11 cellular contexts compared by ENCODE assay signal in the genomic region with DNA sequence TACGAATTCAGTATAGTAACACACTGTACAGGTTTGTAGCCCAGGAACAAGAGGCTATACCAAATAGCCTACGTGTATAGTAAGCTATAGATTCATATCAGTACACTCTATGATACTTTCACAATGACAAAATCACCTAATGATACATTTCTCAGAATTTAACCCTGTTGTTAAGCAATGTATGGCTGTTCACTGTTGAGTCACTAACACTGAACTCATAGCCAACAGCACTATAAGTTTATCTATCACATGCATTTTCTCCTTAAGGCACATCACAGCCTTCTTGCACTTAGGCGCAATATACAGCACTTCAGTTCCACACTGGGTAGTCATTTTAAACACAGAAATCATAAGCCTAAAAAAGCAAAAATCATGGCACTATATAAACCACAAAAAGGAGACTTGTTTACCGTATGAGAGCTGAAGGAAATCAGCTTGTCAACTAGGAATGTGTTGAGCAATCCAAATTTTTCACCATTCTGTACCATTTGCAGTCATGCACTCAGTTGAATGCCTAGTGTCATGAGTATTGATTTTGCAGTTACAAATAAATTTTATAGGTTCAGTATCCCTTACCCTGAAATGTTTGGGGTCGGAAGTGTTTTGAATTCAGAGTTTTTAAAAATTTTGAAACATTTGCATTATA. TPM values are rescaled to one million over a fixed set of nuclear protein-coding genes. Genes with fewer than 3 reads are reported as not detected.
DNase-seq lines count a peak whose midpoint lies in the region; ATAC-seq and TF ChIP-seq lines count a peak whose summit lies in the region.
"Had no signal": no experiment of that assay in that cellular context is flagged by ENCODE, and none has a peak within 500 bp of the region (broad histone marks: within the 10 kb centered on the region; RNA-seq: fewer than 3 reads in every experiment).

No MANE protein-coding gene starts in this region.

- ATAC-seq in mucosa of descending colon: no peak
- ATAC-seq in HG03354 (IDR thresholded peaks at IDR 0.05; ENCODE audit: poor library complexity, severe bottlenecking, unreplicated experiment): no peak
- ATAC-seq in GM18858 (IDR thresholded peaks at IDR 0.05; ENCODE audit: unreplicated experiment): no peak

- H3K36me3 ChIP-seq in mucosa of descending colon (ENCODE audit: low read depth): no peaks in the 10 kb centered on the region

- TF ChIP-seq RAD21 in Ishikawa (IDR thresholded peaks at IDR 0.05; ENCODE audit: low read depth): no peak

- H3K4me3 ChIP-seq in mucosa of descending colon: peak overlapping the region; percentile 1

- peaks cover under 1% of the 10 kb centered on the region for H3K4me1 ChIP-seq in mucosa of descending colon (ENCODE audit: low read depth)
- H3K4me1 ChIP-seq: Caco-2 had no signal

- no peaks in the 10 kb centered on the region for H3K9me3 ChIP-seq in mucosa of descending colon
- H3K9me3 ChIP-seq: Caco-2 had no signal

- TF ChIP-seq CTCF in mucosa of descending colon (IDR thresholded peaks at IDR 0.05): no peak

- intact Hi-C loops in mucosa of descending colon (cut with DNase I, micrococcal nuclease): no loop called here

- DNase-seq in EH (ENCODE audit: low read depth) (peak; percentile 55), amniotic epithelial cell (ENCODE audit: low read depth) (peak; percentile 90), mucosa of descending colon (no peak), NCI-H82 (lab: John Stamatoyannopoulos, UW) (no peak)
- DNase-seq: activated CD8-positive, alpha-beta memory T cell treated with anti-CD3 and anti-CD28 coated beads, Interleukin-2, amount 50 U/mL, for 48 hours; Caco-2; NCI-H1694; stimulated activated naive B cell treated with anti-CD40 and anti-IgM and Interleukin-4, amounts not matched to agents 10 μg/mL and 1 μg/mL and 100 μg/mL, for 72 hours had no signal

- TF ChIP-seq EP300 in Ishikawa (IDR thresholded peaks at IDR 0.05; ENCODE audit: borderline replicate concordance): no peak

TF ChIP-seq in Ishikawa, 13 proteins besides CTCF, POLR2A, EP300 and RAD21:
- TF ChIP-seq TCF12 (IDR thresholded peaks at IDR 0.05; ENCODE audit: low read depth) (no peak), CEBPB (IDR thresholded peaks at IDR 0.05) (0 out of 2 replicates have a peak, but pooled peaks have one; percentile 10)
- TF ChIP-seq, protein P1, sequence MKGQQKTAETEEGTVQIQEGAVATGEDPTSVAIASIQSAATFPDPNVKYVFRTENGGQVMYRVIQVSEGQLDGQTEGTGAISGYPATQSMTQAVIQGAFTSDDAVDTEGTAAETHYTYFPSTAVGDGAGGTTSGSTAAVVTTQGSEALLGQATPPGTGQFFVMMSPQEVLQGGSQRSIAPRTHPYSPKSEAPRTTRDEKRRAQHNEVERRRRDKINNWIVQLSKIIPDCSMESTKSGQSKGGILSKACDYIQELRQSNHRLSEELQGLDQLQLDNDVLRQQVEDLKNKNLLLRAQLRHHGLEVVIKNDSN (IDR thresholded peaks at IDR 0.05): no peak

RNA-seq across cellular contexts. Expression of gene ZNF438, which starts 45.5 kb away (rescaled TPM):
- total RNA-seq in mucosa of descending colon: 10 to 100 TPM in 1 of 3 donors, 1 to 10 TPM in 2; 4.7 to 12.3 (median 5.0) TPM

Comparison
In these comparisons a context has a peak if more than half of its experiments do, and no peak if none do; other contexts are left out.
1. DNase-seq: peak in EH (single experiment) and amniotic epithelial cell (single experiment); none in mucosa of descending colon (0 of 3) and NCI-H82 (single experiment).